9 cellular contexts compared by ENCODE assay signal in the genomic region with DNA sequence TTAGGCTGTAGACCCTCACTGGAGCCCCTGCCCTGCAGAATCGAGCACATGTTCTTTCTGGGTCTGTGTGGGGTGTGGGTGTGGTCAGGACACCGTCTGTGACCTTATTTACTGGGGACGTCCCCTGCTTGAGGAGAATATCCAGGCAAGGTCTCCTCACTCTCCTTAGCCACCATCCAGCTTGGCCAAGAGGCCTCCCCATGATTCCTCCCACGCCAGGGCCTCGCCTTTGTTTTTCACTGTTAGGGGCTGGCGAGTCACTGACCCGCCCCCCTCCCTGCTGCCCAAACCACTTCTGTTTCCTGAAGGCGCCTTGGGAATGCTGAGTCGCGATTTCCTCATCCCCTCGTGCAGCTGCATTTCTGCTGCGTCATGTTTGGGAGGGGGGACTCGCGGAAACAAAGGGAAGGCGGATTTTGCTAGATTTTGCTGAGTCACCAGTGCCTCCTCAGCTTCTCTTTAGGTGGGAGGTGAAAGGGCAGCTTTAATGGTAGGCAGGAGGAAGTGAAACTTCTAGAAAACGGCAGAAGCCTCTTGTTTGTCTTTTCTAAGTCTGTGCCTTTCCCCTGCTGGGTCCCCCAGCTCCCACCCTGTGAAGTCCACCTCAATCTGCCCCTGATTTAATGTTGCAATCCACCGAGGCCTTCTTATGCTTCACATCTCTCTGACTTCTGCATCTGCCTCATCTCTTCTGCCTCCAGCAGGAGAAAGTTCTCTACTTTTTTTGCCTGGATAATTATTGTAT. TPM values are rescaled to one million over a fixed set of nuclear protein-coding genes. Genes with fewer than 3 reads are reported as not detected.
A peak's percentile ranks its signal among the peaks of the same experiment; 100 is the strongest.
DNase-seq lines count a peak whose midpoint lies in the region; ATAC-seq and TF ChIP-seq lines count a peak whose summit lies in the region.
"Had no signal": no experiment of that assay in that cellular context is flagged by ENCODE, and none has a peak within 500 bp of the region (broad histone marks: within the 10 kb centered on the region; RNA-seq: fewer than 3 reads in every experiment).

No MANE protein-coding gene starts in this region.

- no peaks in the 10 kb centered on the region for H3K27me3 ChIP-seq in SJCRH30
- H3K27me3 ChIP-seq in gastrocnemius medialis, result no peaks in the 10 kb centered on the region

- in situ Hi-C loops in gastrocnemius medialis (cut with MboI; ENCODE audit: low sequenced_read_pairs in 4 of 4), result no loop called here

- H3K4me1 Mint-ChIP-seq in IgD-negative memory B cell, result peaks cover 25 to 45% (median 29%) of the 10 kb centered on the region in 3 donors

- H3K27ac Mint-ChIP-seq in IgD-negative memory B cell, result peak overlapping the region; percentile 82 to 94 (median 82)

- DNase-seq in Daoy (ENCODE audit: low read depth) (peak; percentile 98), SJCRH30 (peak; percentile 86 to 89), cardiac fibroblast (ENCODE audit: low read depth in 2 of 2) (peak; percentile 99 to 100), iPS-NIHi7 (ENCODE audit: extremely low spot score) (peak; percentile 91), gastrocnemius medialis (peak; percentile 85 to 94)

- TF ChIP-seq CTCF in cardiac fibroblast (IDR thresholded peaks at IDR 0.05; ENCODE audit: low read depth, low read length) (no peak), gastrocnemius medialis (IDR thresholded peaks at IDR 0.05 in 4 of 5, conservative IDR thresholded peaks at IDR 0.05 in 1 of 5) (no peak)

- peaks cover 2% of the 10 kb centered on the region for H3K27me3 Mint-ChIP-seq in IgD-negative memory B cell

- no peaks in the 10 kb centered on the region for H3K9me3 ChIP-seq in SJCRH30 (replicated peaks)
- H3K9me3 ChIP-seq in gastrocnemius medialis, result no peaks in the 10 kb centered on the region

- H3K4me1 ChIP-seq in SJCRH30 (peaks cover 5% of the 10 kb centered on the region), gastrocnemius medialis (peaks cover 32 to 41% of the 10 kb centered on the region in 2 donors)

- no peaks in the 10 kb centered on the region for H3K36me3 ChIP-seq in SJCRH30
- H3K36me3 ChIP-seq in gastrocnemius medialis, result no peaks in the 10 kb centered on the region

- intact Hi-C loops in gastrocnemius medialis (cut with DNase I; ENCODE audit: low total_unique reads), result no loop called here

- ATAC-seq in GM21526 (IDR thresholded peaks at IDR 0.05; ENCODE audit: low FRiP score, unreplicated experiment) (peak; percentile 60), gastrocnemius medialis (peak; percentile 45 to 46), HG02981 (IDR thresholded peaks at IDR 0.05; ENCODE audit: unreplicated experiment) (no peak)

- no peak for TF ChIP-seq POLR2A in gastrocnemius medialis (IDR thresholded peaks at IDR 0.05)

- H3K4me3 ChIP-seq in SJCRH30 (peak overlapping the region; percentile 24), cardiac fibroblast (replicated peaks in 1 of 2; ENCODE audit: low read depth in 2 of 2, low read length in 2 of 2) (no peak overlapping the region), gastrocnemius medialis (peak overlapping the region in 2 of 4 donors; percentile 10 to 15)

- H3K36me3 Mint-ChIP-seq in IgD-negative memory B cell, result no peaks in the 10 kb centered on the region

- H3K9me3 Mint-ChIP-seq in IgD-negative memory B cell, result no peaks in the 10 kb centered on the region

- H3K4me3 Mint-ChIP-seq in IgD-negative memory B cell, result peak overlapping the region in 3 of 4 donors; percentile 66 to 85 (median 77)

- peak overlapping the region; percentile 50 for H3K27ac ChIP-seq in SJCRH30
- H3K27ac ChIP-seq in gastrocnemius medialis, result peak overlapping the region; percentile 88 to 94 (median 92)

RNA-seq across cellular contexts. Expression of a gene that starts 4.0 kb away (rescaled TPM):
- total RNA-seq in Daoy (2014; rRNA removed; shearing (Covaris generic)), result 6.3 and 9.7 TPM in 2 replicates
- 28.7 TPM for polyA plus RNA-seq in IgD-negative memory B cell
- 4.6 and 5.1 TPM in 2 replicates for total RNA-seq in SJCRH30 (2014; rRNA removed; shearing (Covaris generic))
- total RNA-seq in gastrocnemius medialis, result 100 to 1,000 TPM in 1 of 4 donors, 10 to 100 TPM in 3; 11.4 to 131 (median 22.2) TPM
- polyA plus RNA-seq: neural cell had no signal

RNA-seq across cellular contexts. Expression of a gene that starts 23.0 kb away (rescaled TPM):
- total RNA-seq in Daoy (2014; rRNA removed; shearing (Covaris generic)), result 145 and 179 TPM in 2 replicates
- 78.2 TPM for polyA plus RNA-seq in IgD-negative memory B cell
- total RNA-seq in SJCRH30 (2014; rRNA removed; shearing (Covaris generic)), result 106 and 109 TPM in 2 replicates
- 10 to 100 TPM in 3 of 4 donors, 1 to 10 TPM in 1; 7.1 to 19.3 (median 14.9) TPM for total RNA-seq in gastrocnemius medialis
